Comparison of ENCODE assay signal across 1 cellular context in the genomic region with DNA sequence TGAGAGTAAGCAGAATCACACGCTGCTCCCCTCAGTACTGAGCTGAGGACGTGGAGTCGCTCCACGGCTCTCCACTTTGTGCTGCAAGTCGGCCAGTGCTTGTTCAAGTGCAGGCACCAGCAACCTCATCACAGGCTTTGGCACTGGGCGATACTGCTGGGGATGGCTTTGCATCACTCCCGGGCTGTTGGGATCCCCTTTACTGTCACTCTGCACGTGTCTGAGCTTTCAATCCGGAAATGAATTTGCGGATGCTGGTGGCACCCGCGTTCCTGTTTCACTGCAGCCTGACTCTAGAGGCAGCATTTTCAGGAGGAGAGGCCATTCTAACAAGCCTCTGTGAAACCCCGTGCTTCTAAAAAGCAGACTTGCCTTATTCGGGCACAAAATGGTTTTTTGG.
TF ChIP-seq lines count a peak whose summit lies in the region.

No MANE protein-coding gene starts in this region.

TF ChIP-seq in GM12878, 131 proteins besides CTCF, POLR2A, EP300 and RAD21 (continued from another document):
- TF ChIP-seq, protein P1, sequence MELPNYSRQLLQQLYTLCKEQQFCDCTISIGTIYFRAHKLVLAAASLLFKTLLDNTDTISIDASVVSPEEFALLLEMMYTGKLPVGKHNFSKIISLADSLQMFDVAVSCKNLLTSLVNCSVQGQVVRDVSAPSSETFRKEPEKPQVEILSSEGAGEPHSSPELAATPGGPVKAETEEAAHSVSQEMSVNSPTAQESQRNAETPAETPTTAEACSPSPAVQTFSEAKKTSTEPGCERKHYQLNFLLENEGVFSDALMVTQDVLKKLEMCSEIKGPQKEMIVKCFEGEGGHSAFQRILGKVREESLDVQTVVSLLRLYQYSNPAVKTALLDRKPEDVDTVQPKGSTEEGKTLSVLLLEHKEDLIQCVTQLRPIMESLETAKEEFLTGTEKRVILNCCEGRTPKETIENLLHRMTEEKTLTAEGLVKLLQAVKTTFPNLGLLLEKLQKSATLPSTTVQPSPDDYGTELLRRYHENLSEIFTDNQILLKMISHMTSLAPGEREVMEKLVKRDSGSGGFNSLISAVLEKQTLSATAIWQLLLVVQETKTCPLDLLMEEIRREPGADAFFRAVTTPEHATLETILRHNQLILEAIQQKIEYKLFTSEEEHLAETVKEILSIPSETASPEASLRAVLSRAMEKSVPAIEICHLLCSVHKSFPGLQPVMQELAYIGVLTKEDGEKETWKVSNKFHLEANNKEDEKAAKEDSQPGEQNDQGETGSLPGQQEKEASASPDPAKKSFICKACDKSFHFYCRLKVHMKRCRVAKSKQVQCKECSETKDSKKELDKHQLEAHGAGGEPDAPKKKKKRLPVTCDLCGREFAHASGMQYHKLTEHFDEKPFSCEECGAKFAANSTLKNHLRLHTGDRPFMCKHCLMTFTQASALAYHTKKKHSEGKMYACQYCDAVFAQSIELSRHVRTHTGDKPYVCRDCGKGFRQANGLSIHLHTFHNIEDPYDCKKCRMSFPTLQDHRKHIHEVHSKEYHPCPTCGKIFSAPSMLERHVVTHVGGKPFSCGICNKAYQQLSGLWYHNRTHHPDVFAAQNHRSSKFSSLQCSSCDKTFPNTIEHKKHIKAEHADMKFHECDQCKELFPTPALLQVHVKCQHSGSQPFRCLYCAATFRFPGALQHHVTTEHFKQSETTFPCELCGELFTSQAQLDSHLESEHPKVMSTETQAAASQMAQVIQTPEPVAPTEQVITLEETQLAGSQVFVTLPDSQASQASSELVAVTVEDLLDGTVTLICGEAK (IDR thresholded peaks at IDR 0.05; ENCODE audit: borderline replicate concordance) = no peak
- TF ChIP-seq USF1 (IDR thresholded peaks at IDR 0.05; ENCODE audit: borderline replicate concordance, extremely low read length, insufficient read depth, low read depth, low read length) (no peak), GATAD2B (conservative IDR thresholded peaks at IDR 0.05; ENCODE audit: low read depth) (0 out of 2 replicates have a peak, but pooled peaks have one; percentile 25), RB1 (IDR thresholded peaks at IDR 0.05; ENCODE audit: borderline replicate concordance) (no peak), HDGF (IDR thresholded peaks at IDR 0.05) (0 out of 2 replicates have a peak, but pooled peaks have one; percentile 57), BRCA1 (IDR thresholded peaks at IDR 0.05; ENCODE audit: low read depth, low read length) (no peak), RAD51 (IDR thresholded peaks at IDR 0.05) (no peak), CBX5 (IDR thresholded peaks at IDR 0.05; ENCODE audit: low read depth) (no peak), RBBP5 (conservative IDR thresholded peaks at IDR 0.05) (no peak), IKZF2 (IDR thresholded peaks at IDR 0.05) (0 out of 4 replicates have a peak, but pooled peaks of 1 of the 2 experiments have one; percentile 26), MYB (IDR thresholded peaks at IDR 0.05; ENCODE audit: borderline replicate concordance, low read depth, low read length) (no peak), TCF7 (IDR thresholded peaks at IDR 0.05; ENCODE audit: borderline replicate concordance) (no peak), BMI1 (IDR thresholded peaks at IDR 0.05; ENCODE audit: borderline replicate concordance) (no peak), YY1 (IDR thresholded peaks at IDR 0.05; ENCODE audit: low read depth, low read length) (0 out of 2 replicates have a peak, but pooled peaks have one; percentile 57), ZNF622 (IDR thresholded peaks at IDR 0.05) (no peak), PAX5 (IDR thresholded peaks at IDR 0.05; ENCODE audit: borderline replicate concordance, low read depth, low read length) (no peak), ZNF384 (IDR thresholded peaks at IDR 0.05; ENCODE audit: borderline replicate concordance, low read depth, low read length) (no peak), EZH2 (IDR thresholded peaks at IDR 0.05; ENCODE audit: borderline replicate concordance, control insufficient read depth, low read depth, low read length) (no peak), NRF1 (conservative IDR thresholded peaks at IDR 0.05; ENCODE audit: low read depth, low read length) (no peak), KLF5 (IDR thresholded peaks at IDR 0.05; ENCODE audit: partially characterized antibody) (no peak), ETV6 (conservative IDR thresholded peaks at IDR 0.05 in 1 of 2, IDR thresholded peaks at IDR 0.05 in 1 of 2; ENCODE audit: borderline replicate concordance in 1 of 2, low read depth in 1 of 2) (peak in 1 of 2 experiments; percentile 59; a peak in 1 of 4 replicates)
- TF ChIP-seq, protein P2, sequence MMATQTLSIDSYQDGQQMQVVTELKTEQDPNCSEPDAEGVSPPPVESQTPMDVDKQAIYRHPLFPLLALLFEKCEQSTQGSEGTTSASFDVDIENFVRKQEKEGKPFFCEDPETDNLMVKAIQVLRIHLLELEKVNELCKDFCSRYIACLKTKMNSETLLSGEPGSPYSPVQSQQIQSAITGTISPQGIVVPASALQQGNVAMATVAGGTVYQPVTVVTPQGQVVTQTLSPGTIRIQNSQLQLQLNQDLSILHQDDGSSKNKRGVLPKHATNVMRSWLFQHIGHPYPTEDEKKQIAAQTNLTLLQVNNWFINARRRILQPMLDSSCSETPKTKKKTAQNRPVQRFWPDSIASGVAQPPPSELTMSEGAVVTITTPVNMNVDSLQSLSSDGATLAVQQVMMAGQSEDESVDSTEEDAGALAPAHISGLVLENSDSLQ (IDR thresholded peaks at IDR 0.05) = peak; percentile 43; the same call in 1 of the 2 replicates
